Comparison of ENCODE assay signal across 11 cellular contexts in the genomic region with DNA sequence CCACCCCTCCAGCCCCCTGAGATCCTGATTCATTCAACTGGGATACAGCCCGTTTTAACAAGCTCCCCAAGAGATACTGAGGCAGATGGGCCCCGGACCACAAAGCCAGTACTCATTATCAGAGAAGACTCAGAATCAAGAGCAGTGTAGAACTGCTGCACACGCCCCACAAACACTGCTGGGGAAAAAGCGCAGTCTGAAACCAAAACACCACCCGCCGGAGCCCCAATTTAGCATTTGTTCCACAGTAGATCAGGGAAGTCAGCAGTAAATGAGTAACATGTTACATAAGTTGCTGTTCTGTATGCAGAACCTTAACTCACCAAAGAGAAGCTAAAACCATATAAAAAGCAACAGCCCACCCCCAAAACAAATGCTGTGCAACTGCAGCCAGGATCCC.
"Had no signal": no experiment of that assay in that cellular context is flagged by ENCODE, and none has a peak within 500 bp of the region (broad histone marks: within the 10 kb centered on the region; RNA-seq: fewer than 3 reads in every experiment).

No MANE protein-coding gene starts in this region.

- H3K27me3 Mint-ChIP-seq: activated naive CD4-positive, alpha-beta T cell treated with anti-CD3 and anti-CD28 coated beads, Interleukin-2, amount 10 ng/mL, durations not matched to agents 7 days and 5 days; stimulated activated naive CD8-positive, alpha-beta T cell treated with anti-CD3 and anti-CD28 coated beads, Interleukin-15, amount 100 ng/mL, for 72 hours; T-helper 17 cell had no signal

- H3K27ac ChIP-seq: sigmoid colon, thoracic aorta had no signal

- H3K27ac Mint-ChIP-seq: activated naive CD4-positive, alpha-beta T cell treated with anti-CD3 and anti-CD28 coated beads, Interleukin-2, amount 10 ng/mL, durations not matched to agents 7 days and 5 days; nephron progenitor cell; stimulated activated naive CD8-positive, alpha-beta T cell treated with anti-CD3 and anti-CD28 coated beads, Interleukin-15, amount 100 ng/mL, for 72 hours; T-helper 17 cell; WTC11 had no signal

- H3K4me3 Mint-ChIP-seq: activated naive CD4-positive, alpha-beta T cell treated with anti-CD3 and anti-CD28 coated beads, Interleukin-2, amount 10 ng/mL, durations not matched to agents 7 days and 5 days; nephron progenitor cell; stimulated activated naive CD8-positive, alpha-beta T cell treated with anti-CD3 and anti-CD28 coated beads, Interleukin-15, amount 100 ng/mL, for 72 hours; T-helper 17 cell; WTC11 had no signal

- H3K36me3 ChIP-seq: sigmoid colon, thoracic aorta had no signal

- ATAC-seq: esophagus mucosa; stimulated activated naive CD8-positive, alpha-beta T cell treated with anti-CD3 and anti-CD28 coated beads, Interleukin-15, amount 100 ng/mL, for 72 hours; T-helper 17 cell; WTC11 had no signal

- H3K27me3 ChIP-seq: sigmoid colon, spleen had no signal

- H3K9me3 ChIP-seq: sigmoid colon, spleen, thoracic aorta had no signal

- H3K4me1 Mint-ChIP-seq: nephron progenitor cell had no signal

- H3K4me3 ChIP-seq: sigmoid colon, spleen, thoracic aorta had no signal

- DNase-seq: activated CD4-positive, alpha-beta T cell treated with anti-CD3 and anti-CD28 coated beads for 48 hours; activated naive CD4-positive, alpha-beta T cell treated with anti-CD3 and anti-CD28 coated beads, Interleukin-2, amount 10 ng/mL, durations not matched to agents 7 days and 5 days; activated T-cell treated with anti-CD3 and anti-CD28 coated beads, Interleukin-2, amount 50 U/mL, for 1 hour; nephron progenitor cell; sigmoid colon; spleen; stimulated activated naive CD8-positive, alpha-beta T cell treated with anti-CD3 and anti-CD28 coated beads, Interleukin-15, amount 100 ng/mL, for 72 hours; T-helper 17 cell had no signal

- H3K4me1 ChIP-seq: sigmoid colon had no signal
